9 cellular contexts compared by ENCODE assay signal in the genomic region with DNA sequence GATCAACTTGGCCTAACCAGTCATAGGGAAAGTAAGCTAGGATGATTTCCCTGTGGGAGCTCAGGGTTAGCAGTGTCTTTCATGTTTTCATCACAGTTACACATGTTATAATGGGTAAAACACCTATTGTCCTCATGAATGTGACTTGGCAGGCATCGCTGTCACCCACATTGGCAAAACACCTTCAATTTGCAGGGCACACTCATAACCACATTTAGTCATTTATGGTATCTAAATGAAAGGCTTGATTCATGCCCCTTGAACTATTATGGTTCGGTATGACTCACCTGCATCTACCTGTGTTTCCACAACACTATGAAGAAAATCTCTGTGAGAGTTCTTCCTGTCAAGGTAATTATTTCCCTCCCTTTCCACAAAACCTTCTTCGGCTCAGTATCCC. TPM values are rescaled to one million over a fixed set of nuclear protein-coding genes. Genes with fewer than 3 reads are reported as not detected.
DNase-seq lines count a peak whose midpoint lies in the region; ATAC-seq and TF ChIP-seq lines count a peak whose summit lies in the region.
"Had no signal": no experiment of that assay in that cellular context is flagged by ENCODE, and none has a peak within 500 bp of the region (broad histone marks: within the 10 kb centered on the region; RNA-seq: fewer than 3 reads in every experiment).

No MANE protein-coding gene starts in this region.

- H3K4me1 ChIP-seq in right atrium auricular region = peaks cover 0 to 42% of the 10 kb centered on the region in 2 donors

- DNase-seq in activated CD8-positive, alpha-beta memory T cell treated with anti-CD3 and anti-CD28 coated beads, Interleukin-2, amount 10 ng/mL, durations not matched to agents 7 days and 5 days = peak; percentile 57
- DNase-seq in activated CD8-positive, alpha-beta memory T cell treated with anti-CD3 and anti-CD28 coated beads, Interleukin-2, amount 50 U/mL, for 48 hours = no peak
- peak in 1 of 2 donors; percentile 51 for DNase-seq in activated naive CD4-positive, alpha-beta T cell treated with anti-CD3 and anti-CD28 coated beads, Interleukin-2, amount 50 U/mL, for 72 hours (ENCODE audit: low spot score in 2 of 2)
- DNase-seq in right atrium auricular region (ENCODE audit: low spot score) (no peak), NCI-H446 (lab: John Stamatoyannopoulos, UW) (no peak), GF-D8 (lab: John Stamatoyannopoulos, UW) (no peak)

- no peak overlapping the region for H3K4me3 ChIP-seq in right atrium auricular region
- H3K4me3 ChIP-seq: BLaER1 treated with 17β-estradiol and CSF1 and Interleukin-3, amounts not matched to agents 10 nM and 100 nM had no signal

- no peaks in the 10 kb centered on the region for H3K36me3 Mint-ChIP-seq in activated CD8-positive, alpha-beta memory T cell treated with anti-CD3 and anti-CD28 coated beads, Interleukin-2, amount 10 ng/mL, durations not matched to agents 7 days and 5 days
- no peaks in the 10 kb centered on the region for H3K36me3 Mint-ChIP-seq in activated naive CD4-positive, alpha-beta T cell treated with anti-CD3 and anti-CD28 coated beads, Interleukin-2, amount 50 U/mL, for 72 hours
- no peaks in the 10 kb centered on the region for H3K36me3 Mint-ChIP-seq in stimulated activated naive CD8-positive, alpha-beta T cell treated with anti-CD3 and anti-CD28 coated beads, Interleukin-15, Interleukin-2, amounts not matched to agents 100 ng/mL and 50 ng/mL, for 24 hours (ENCODE audit: low read depth)

- CTCF ChIA-PET in activated CD8-positive, alpha-beta memory T cell treated with anti-CD3 and anti-CD28 coated beads, Interleukin-2, amount 10 ng/mL, durations not matched to agents 7 days and 5 days (lab: Charles Lee) = interaction anchor here (0.9 to 5.0 kb wide), 10 partner anchors 9 to 102 kb away, joined by 3 to 38 read pairs (median 3); a partner anchor contains a TSS

- no peak overlapping the region for H3K27ac Mint-ChIP-seq in activated CD8-positive, alpha-beta memory T cell treated with anti-CD3 and anti-CD28 coated beads, Interleukin-2, amount 10 ng/mL, durations not matched to agents 7 days and 5 days
- peak overlapping the region; percentile 8 to 77 for H3K27ac Mint-ChIP-seq in activated naive CD4-positive, alpha-beta T cell treated with anti-CD3 and anti-CD28 coated beads, Interleukin-2, amount 50 U/mL, for 72 hours
- peak overlapping the region; percentile 10 for H3K27ac Mint-ChIP-seq in stimulated activated naive CD8-positive, alpha-beta T cell treated with anti-CD3 and anti-CD28 coated beads, Interleukin-15, Interleukin-2, amounts not matched to agents 100 ng/mL and 50 ng/mL, for 24 hours

- no peaks in the 10 kb centered on the region for H3K9me3 ChIP-seq in right atrium auricular region

- peak; percentile 63 for ATAC-seq in activated CD8-positive, alpha-beta memory T cell treated with anti-CD3 and anti-CD28 coated beads, Interleukin-2, amount 10 ng/mL, durations not matched to agents 7 days and 5 days
- ATAC-seq in HG03159 (IDR thresholded peaks at IDR 0.05; ENCODE audit: unreplicated experiment) = peak; percentile 47
- peak; percentile 98 for ATAC-seq in activated naive CD4-positive, alpha-beta T cell treated with anti-CD3 and anti-CD28 coated beads, Interleukin-2, amount 50 U/mL, for 72 hours

- H3K4me1 Mint-ChIP-seq in activated CD8-positive, alpha-beta memory T cell treated with anti-CD3 and anti-CD28 coated beads, Interleukin-2, amount 10 ng/mL, durations not matched to agents 7 days and 5 days = peaks cover 11% of the 10 kb centered on the region
- peaks cover 17% of the 10 kb centered on the region for H3K4me1 Mint-ChIP-seq in stimulated activated naive CD8-positive, alpha-beta T cell treated with anti-CD3 and anti-CD28 coated beads, Interleukin-15, Interleukin-2, amounts not matched to agents 100 ng/mL and 50 ng/mL, for 24 hours (ENCODE audit: low read depth)

- H3K4me3 Mint-ChIP-seq in activated CD8-positive, alpha-beta memory T cell treated with anti-CD3 and anti-CD28 coated beads, Interleukin-2, amount 10 ng/mL, durations not matched to agents 7 days and 5 days = no peak overlapping the region
- no peak overlapping the region for H3K4me3 Mint-ChIP-seq in stimulated activated naive CD8-positive, alpha-beta T cell treated with anti-CD3 and anti-CD28 coated beads, Interleukin-15, Interleukin-2, amounts not matched to agents 100 ng/mL and 50 ng/mL, for 24 hours

- no peaks in the 10 kb centered on the region for H3K9me3 Mint-ChIP-seq in activated CD8-positive, alpha-beta memory T cell treated with anti-CD3 and anti-CD28 coated beads, Interleukin-2, amount 10 ng/mL, durations not matched to agents 7 days and 5 days (ENCODE audit: low read depth)
- H3K9me3 Mint-ChIP-seq in activated naive CD4-positive, alpha-beta T cell treated with anti-CD3 and anti-CD28 coated beads, Interleukin-2, amount 50 U/mL, for 72 hours = no peaks in the 10 kb centered on the region
- H3K9me3 Mint-ChIP-seq in stimulated activated naive CD8-positive, alpha-beta T cell treated with anti-CD3 and anti-CD28 coated beads, Interleukin-15, Interleukin-2, amounts not matched to agents 100 ng/mL and 50 ng/mL, for 24 hours = no peaks in the 10 kb centered on the region

- TF ChIP-seq CTCF in right atrium auricular region (IDR thresholded peaks at IDR 0.05) = no peak

- no peaks in the 10 kb centered on the region for H3K36me3 ChIP-seq in right atrium auricular region
- H3K36me3 ChIP-seq: BLaER1 treated with 17β-estradiol and CSF1 and Interleukin-3, amounts not matched to agents 10 nM and 100 nM had no signal

- no peaks in the 10 kb centered on the region for H3K27me3 ChIP-seq in right atrium auricular region
- H3K27me3 ChIP-seq: BLaER1 treated with 17β-estradiol and CSF1 and Interleukin-3, amounts not matched to agents 10 nM and 100 nM had no signal

- H3K27me3 Mint-ChIP-seq in activated CD8-positive, alpha-beta memory T cell treated with anti-CD3 and anti-CD28 coated beads, Interleukin-2, amount 10 ng/mL, durations not matched to agents 7 days and 5 days = peaks cover 40% of the 10 kb centered on the region
- H3K27me3 Mint-ChIP-seq in stimulated activated naive CD8-positive, alpha-beta T cell treated with anti-CD3 and anti-CD28 coated beads, Interleukin-15, Interleukin-2, amounts not matched to agents 100 ng/mL and 50 ng/mL, for 24 hours = peaks cover 20% of the 10 kb centered on the region

- H3K27ac ChIP-seq in right atrium auricular region = peak overlapping the region in 1 of 2 donors; percentile 30
- H3K27ac ChIP-seq: BLaER1 treated with 17β-estradiol and CSF1 and Interleukin-3, amounts not matched to agents 10 nM and 100 nM had no signal

RNA-seq across cellular contexts. Expression of a gene that starts 49.2 kb away (rescaled TPM):
- total RNA-seq in activated CD8-positive, alpha-beta memory T cell treated with anti-CD3 and anti-CD28 coated beads, Interleukin-2, amount 10 ng/mL, durations not matched to agents 7 days and 5 days = under 1 TPM; 0.09 to 0.12 TPM
- under 1 TPM; 0.02 to 0.12 TPM for total RNA-seq in activated naive CD4-positive, alpha-beta T cell treated with anti-CD3 and anti-CD28 coated beads, Interleukin-2, amount 50 U/mL, for 72 hours
- 1 to 10 TPM; 2.7 to 6.3 TPM for total RNA-seq in right atrium auricular region

Comparison
In these comparisons a context has a peak if more than half of its experiments do, and no peak if none do; other contexts are left out.
1. ATAC-seq: peak in every context shown above with its lines; median percentile 98 in activated naive CD4-positive, alpha-beta T cell treated with anti-CD3 and anti-CD28 coated beads, Interleukin-2, amount 50 U/mL, for 72 hours; 63 in activated CD8-positive, alpha-beta memory T cell treated with anti-CD3 and anti-CD28 coated beads, Interleukin-2, amount 10 ng/mL, durations not matched to agents 7 days and 5 days; 47 in HG03159.